In the genomic region with DNA sequence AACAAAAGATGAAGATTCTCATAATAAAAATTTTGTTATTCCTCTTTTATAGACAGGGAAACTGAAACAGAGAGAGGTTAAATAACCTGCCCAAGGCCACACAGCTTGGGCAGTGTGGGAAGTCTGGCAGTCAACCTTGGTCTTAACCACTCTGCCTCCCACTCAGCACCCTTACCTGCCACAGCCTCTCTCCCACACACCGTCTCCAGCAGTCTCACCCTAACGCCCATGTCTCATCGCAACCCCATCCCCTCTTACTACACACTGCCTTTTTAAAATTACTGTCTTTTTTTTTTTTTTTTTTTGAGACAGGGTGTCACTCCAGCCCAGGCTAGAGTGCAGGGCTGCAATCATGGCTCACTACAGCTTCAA, we compare ENCODE assay signal across 11 cellular contexts. TPM values are rescaled to one million over a fixed set of nuclear protein-coding genes. Genes with fewer than 3 reads are reported as not detected.
A peak's percentile ranks its signal among the peaks of the same experiment; 100 is the strongest.
DNase-seq lines count a peak whose midpoint lies in the region; ATAC-seq and TF ChIP-seq lines count a peak whose summit lies in the region.
"Had no signal": no experiment of that assay in that cellular context is flagged by ENCODE, and none has a peak within 500 bp of the region (broad histone marks: within the 10 kb centered on the region; RNA-seq: fewer than 3 reads in every experiment).

No MANE protein-coding gene starts in this region.

- H3K27ac ChIP-seq in foreskin keratinocyte = peak overlapping the region; percentile 21
- no peak overlapping the region for H3K27ac ChIP-seq in MM.1S (ENCODE audit: low read length)
- H3K27ac ChIP-seq in effector memory CD4-positive, alpha-beta T cell (ENCODE audit: insufficient read depth, low read length, poor library complexity, severe bottlenecking) = no peak overlapping the region
- H3K27ac ChIP-seq: parathyroid adenoma, upper lobe of right lung had no signal

- H3K36me3 Mint-ChIP-seq in T-helper 1 cell treated with Interleukin-12 subunit alpha and Interleukin-12 subunit beta and Interleukin-4 antibody, amounts not matched to agents 30 μg/mL and 1 μg/mL, for 36 hours (ENCODE audit: low read depth) = peaks cover 10% of the 10 kb centered on the region
- H3K36me3 Mint-ChIP-seq in activated CD8-positive, alpha-beta T cell treated with anti-CD3 and anti-CD28 coated beads, Interleukin-2, amount 10 ng/mL, durations not matched to agents 7 days and 5 days (ENCODE audit: low read depth) = peaks cover 23% of the 10 kb centered on the region

- no peaks in the 10 kb centered on the region for H3F3A ChIP-seq in MM.1S (ENCODE audit: insufficient read depth, low read length)

- no peak overlapping the region for H3K4me2 ChIP-seq in MM.1S (ENCODE audit: low read depth, low read length)

- H3K27me3 ChIP-seq in foreskin keratinocyte (no peaks in the 10 kb centered on the region), MM.1S (replicated peaks; ENCODE audit: insufficient read depth, low read length) (no peaks in the 10 kb centered on the region)
- H3K27me3 ChIP-seq in effector memory CD4-positive, alpha-beta T cell (replicated peaks; ENCODE audit: control insufficient read depth, insufficient read depth, low read length, poor library complexity, severe bottlenecking) = no peaks in the 10 kb centered on the region
- H3K27me3 ChIP-seq: upper lobe of right lung had no signal

- H3K4me1 ChIP-seq in foreskin keratinocyte (no peaks in the 10 kb centered on the region), MM.1S (ENCODE audit: low read length) (no peaks in the 10 kb centered on the region)
- H3K4me1 ChIP-seq in effector memory CD4-positive, alpha-beta T cell (ENCODE audit: control insufficient read depth, insufficient read depth, low read length, poor library complexity, severe bottlenecking) = peaks cover 25% of the 10 kb centered on the region
- H3K4me1 ChIP-seq: parathyroid adenoma had no signal

- H3K36me3 ChIP-seq in MM.1S (replicated peaks; ENCODE audit: insufficient read depth, low read length) = no peaks in the 10 kb centered on the region
- no peaks in the 10 kb centered on the region for H3K36me3 ChIP-seq in effector memory CD4-positive, alpha-beta T cell (ENCODE audit: control insufficient read depth, insufficient read depth, low read length)

- POLR2A ChIA-PET in activated CD8-positive, alpha-beta T cell treated with anti-CD3 and anti-CD28 coated beads, Interleukin-2, amount 10 ng/mL, durations not matched to agents 7 days and 5 days (lab: Charles Lee) = interaction anchor here (1.2 kb wide), 1 partner anchor 15 kb away, joined by 4 read pairs; no protein-coding TSS in a partner anchor

- H3K27ac Mint-ChIP-seq in T-helper 1 cell treated with Interleukin-12 subunit alpha and Interleukin-12 subunit beta and Interleukin-4 antibody, amounts not matched to agents 30 μg/mL and 1 μg/mL, for 36 hours = peak overlapping the region; percentile 83
- H3K27ac Mint-ChIP-seq in activated CD8-positive, alpha-beta T cell treated with anti-CD3 and anti-CD28 coated beads, Interleukin-2, amount 10 ng/mL, durations not matched to agents 7 days and 5 days = peak overlapping the region; percentile 89

- CTCF ChIA-PET in activated CD8-positive, alpha-beta T cell treated with anti-CD3 and anti-CD28 coated beads, Interleukin-2, amount 10 ng/mL, durations not matched to agents 7 days and 5 days (lab: Charles Lee) = interaction anchor here (1.3 to 6.0 kb wide), 6 partner anchors 13 to 75 kb away, joined by 3 to 51 read pairs (median 11); partner anchors contain the start of gene ARRB1

- H4K20me1 ChIP-seq in MM.1S (ENCODE audit: insufficient read depth, low read length) = no peaks in the 10 kb centered on the region

- TF ChIP-seq CTCF in foreskin keratinocyte (conservative IDR thresholded peaks at IDR 0.05) (no peak), MM.1S (IDR thresholded peaks at IDR 0.05; ENCODE audit: low read length) (no peak)

- H3K4me3 Mint-ChIP-seq in T-helper 1 cell treated with Interleukin-12 subunit alpha and Interleukin-12 subunit beta and Interleukin-4 antibody, amounts not matched to agents 30 μg/mL and 1 μg/mL, for 36 hours = no peak overlapping the region
- H3K4me3 Mint-ChIP-seq in activated CD8-positive, alpha-beta T cell treated with anti-CD3 and anti-CD28 coated beads, Interleukin-2, amount 10 ng/mL, durations not matched to agents 7 days and 5 days = no peak overlapping the region

- no peaks in the 10 kb centered on the region for H3K79me2 ChIP-seq in MM.1S (ENCODE audit: low read length)
- H3K79me2 ChIP-seq: parathyroid adenoma had no signal

- peak; percentile 21 for ATAC-seq in activated CD8-positive, alpha-beta T cell treated with anti-CD3 and anti-CD28 coated beads, Interleukin-2, amount 10 ng/mL, durations not matched to agents 7 days and 5 days
- ATAC-seq in foreskin keratinocyte = peak; percentile 33

- no peak overlapping the region for H3K9ac ChIP-seq in MM.1S (ENCODE audit: low read length)
- H3K9ac ChIP-seq: parathyroid adenoma had no signal

- H3K9me3 ChIP-seq in MM.1S (replicated peaks; ENCODE audit: insufficient read depth, low read length) = no peaks in the 10 kb centered on the region
- no peaks in the 10 kb centered on the region for H3K9me3 ChIP-seq in effector memory CD4-positive, alpha-beta T cell (ENCODE audit: control insufficient read depth, low read length)
- H3K9me3 ChIP-seq: upper lobe of right lung had no signal

- H3K9me3 Mint-ChIP-seq in T-helper 1 cell treated with Interleukin-12 subunit alpha and Interleukin-12 subunit beta and Interleukin-4 antibody, amounts not matched to agents 30 μg/mL and 1 μg/mL, for 36 hours = no peaks in the 10 kb centered on the region
- H3K9me3 Mint-ChIP-seq in activated CD8-positive, alpha-beta T cell treated with anti-CD3 and anti-CD28 coated beads, Interleukin-2, amount 10 ng/mL, durations not matched to agents 7 days and 5 days (ENCODE audit: insufficient read depth) = no peaks in the 10 kb centered on the region

- peaks cover 40% of the 10 kb centered on the region for H3K4me1 Mint-ChIP-seq in T-helper 1 cell treated with Interleukin-12 subunit alpha and Interleukin-12 subunit beta and Interleukin-4 antibody, amounts not matched to agents 30 μg/mL and 1 μg/mL, for 36 hours (ENCODE audit: low read depth)
- peaks cover 70% of the 10 kb centered on the region for H3K4me1 Mint-ChIP-seq in activated CD8-positive, alpha-beta T cell treated with anti-CD3 and anti-CD28 coated beads, Interleukin-2, amount 10 ng/mL, durations not matched to agents 7 days and 5 days (ENCODE audit: low read depth)

- DNase-seq in T-helper 1 cell = no peak
- DNase-seq in activated CD8-positive, alpha-beta T cell treated with anti-CD3 and anti-CD28 coated beads, Interleukin-2, amount 10 ng/mL, durations not matched to agents 7 days and 5 days = no peak
- DNase-seq in foreskin keratinocyte = no peak
- DNase-seq in stimulated activated CD8-positive, alpha-beta memory T cell treated with anti-CD3 and anti-CD28 coated beads, Interleukin-4, amount 100 ng/mL, for 24 hours (ENCODE audit: low read depth) = peak; percentile 37
- no peak for DNase-seq in MM.1S
- no peak for DNase-seq in effector memory CD4-positive, alpha-beta T cell
- DNase-seq in RKO (ENCODE audit: low spot score) = no peak
- DNase-seq: GOT3 had no signal

- no peaks in the 10 kb centered on the region for H3K9me2 ChIP-seq in MM.1S (replicated peaks; ENCODE audit: insufficient read depth, low read length)

- H3K4me3 ChIP-seq in MM.1S (ENCODE audit: low read length) = no peak overlapping the region
- no peak overlapping the region for H3K4me3 ChIP-seq in effector memory CD4-positive, alpha-beta T cell (ENCODE audit: insufficient read depth, low read depth, low read length, poor library complexity, severe bottlenecking)
- H3K4me3 ChIP-seq: upper lobe of right lung had no signal

- no peak overlapping the region for H2AFZ ChIP-seq in MM.1S (ENCODE audit: low read length)
- H2AFZ ChIP-seq: parathyroid adenoma had no signal

- H3K27me3 Mint-ChIP-seq in T-helper 1 cell treated with Interleukin-12 subunit alpha and Interleukin-12 subunit beta and Interleukin-4 antibody, amounts not matched to agents 30 μg/mL and 1 μg/mL, for 36 hours (ENCODE audit: low read depth) = no peaks in the 10 kb centered on the region
- H3K27me3 Mint-ChIP-seq in activated CD8-positive, alpha-beta T cell treated with anti-CD3 and anti-CD28 coated beads, Interleukin-2, amount 10 ng/mL, durations not matched to agents 7 days and 5 days (ENCODE audit: low read depth) = no peaks in the 10 kb centered on the region

RNA-seq across cellular contexts. Expression of gene ARRB1, which starts 25.0 kb away (rescaled TPM):
- 10 to 100 TPM; 69.4 to 82.6 TPM for total RNA-seq in activated CD8-positive, alpha-beta T cell treated with anti-CD3 and anti-CD28 coated beads, Interleukin-2, amount 10 ng/mL, durations not matched to agents 7 days and 5 days
- 1.9 and 3.5 TPM in 2 replicates for total RNA-seq in foreskin keratinocyte
- 1.2 and 2.3 TPM in 2 replicates for polyA plus RNA-seq in foreskin keratinocyte

Comparison
In these comparisons a context has a peak if more than half of its experiments do, and no peak if none do; other contexts are left out.
1. RNA of gene ARRB1, which starts 25.0 kb away (total RNA-seq): 69.4 to 82.6 TPM in activated CD8-positive, alpha-beta T cell treated with anti-CD3 and anti-CD28 coated beads, Interleukin-2, amount 10 ng/mL, durations not matched to agents 7 days and 5 days; 1.9 to 3.5 TPM in foreskin keratinocyte; every median in the first group is over 10 times any median in the second.